8 cellular contexts compared by ENCODE assay signal in genomic region chr15:100349321-100349695, GRCh38. TPM values are rescaled to one million over a fixed set of nuclear protein-coding genes. Genes with fewer than 3 reads are reported as not detected.
DNase-seq lines count a peak whose midpoint lies in the region; ATAC-seq and TF ChIP-seq lines count a peak whose summit lies in the region.

No MANE protein-coding gene starts in this region.

- intact Hi-C loops in Calu3 (cut with micrococcal nuclease; ENCODE audit: unreplicated experiment) (loop anchor here (10.0 kb wide), 1 partner anchor 1075 kb away; no protein-coding TSS in a partner anchor), prostate gland (cut with DNase I) (loop anchor here (10.0 kb wide), 1 partner anchor 655 kb away; no protein-coding TSS in a partner anchor)

- POLR2A ChIA-PET in RWPE1 (lab: Yijun Ruan, JAX; ENCODE audit: low non-redundant PET), result no interaction called here

- H3K36me3 Mint-ChIP-seq in Calu3 (ENCODE audit: insufficient read depth, unreplicated experiment), result peaks cover 14% of the 10 kb centered on the region

- H3K27ac ChIP-seq in RWPE1 (peak overlapping the region; percentile 92), prostate gland (peak overlapping the region; percentile 94 to 96), caudate nucleus (ENCODE audit: low read depth, low read length) (no peak overlapping the region)

- H3K4me3 ChIP-seq in fibroblast of the aortic adventitia (ENCODE audit: low read depth, low read length), result peak overlapping the region; percentile 74
- H3K4me3 ChIP-seq in prostate gland, result peak overlapping the region; percentile 69 to 70

- 69% methylated on average over 17 of the region's 17 CpGs for WGBS in prostate gland

- H3K27me3 Mint-ChIP-seq in Calu3 (ENCODE audit: unreplicated experiment), result peaks cover 26% of the 10 kb centered on the region

- no peaks in the 10 kb centered on the region for H3K27me3 ChIP-seq in prostate gland (replicated peaks; ENCODE audit: insufficient read depth)

- no peaks in the 10 kb centered on the region for H3K4me1 ChIP-seq in prostate gland (replicated peaks)

- H3K9me3 Mint-ChIP-seq in Calu3 (ENCODE audit: low read depth, unreplicated experiment), result no peaks in the 10 kb centered on the region

- CTCF ChIA-PET in Calu3 (lab: Charles Lee) (interaction anchor here (0.6 to 3.0 kb wide), 8 partner anchors 10 to 1379 kb away, joined by 3 to 42 read pairs (median 6); partner anchors contain the start of genes ASB7 and LINS1), RWPE1 (lab: Yijun Ruan, JAX) (interaction anchor here (0.6 to 3.1 kb wide), 12 partner anchors 10 to 834 kb away, joined by 3 to 23 read pairs (median 3); no protein-coding TSS in a partner anchor)

- BruUV-seq in Calu3 (replicated peaks; lab: Mats Ljungman, UMichigan), result no TSS peak

- no peaks in the 10 kb centered on the region for H3K9me3 ChIP-seq in prostate gland

- peak overlapping the region; percentile 94 for H3K4me3 Mint-ChIP-seq in Calu3 (ENCODE audit: low read depth, unreplicated experiment)

- H3K36me3 ChIP-seq in prostate gland, result no peaks in the 10 kb centered on the region

- H3K4me1 Mint-ChIP-seq in Calu3 (ENCODE audit: low read depth, unreplicated experiment), result peaks cover 22% of the 10 kb centered on the region

- ATAC-seq in HG03439 (IDR thresholded peaks at IDR 0.05; ENCODE audit: unreplicated experiment) (no peak), HG03095 (IDR thresholded peaks at IDR 0.05; ENCODE audit: unreplicated experiment) (no peak)

- TF ChIP-seq POLR2A in prostate gland (IDR thresholded peaks at IDR 0.05), result no peak

- TF ChIP-seq CTCF in Calu3 (IDR thresholded peaks at IDR 0.05; ENCODE audit: unreplicated experiment) (no peak), RWPE1 (conservative IDR thresholded peaks at IDR 0.05; ENCODE audit: low read depth) (no peak), fibroblast of the aortic adventitia (IDR thresholded peaks at IDR 0.05; ENCODE audit: insufficient read depth, low read length) (no peak), prostate gland (IDR thresholded peaks at IDR 0.05) (no peak)

- no peak for DNase-seq in Calu3
- no peak for DNase-seq in RWPE1 (ENCODE audit: low spot score)
- DNase-seq in fibroblast of the aortic adventitia (ENCODE audit: low read depth), result no peak
- no peak for DNase-seq in prostate gland (ENCODE audit: low spot score)
- DNase-seq in caudate nucleus (lab: John Stamatoyannopoulos, UW), result no peak
- DNase-seq in NCI-H1694 treated with DMSO at 0.1 percent for 48 hours (lab: John Stamatoyannopoulos, UW), result no peak

- H3K27ac Mint-ChIP-seq in Calu3 (ENCODE audit: unreplicated experiment), result peak overlapping the region; percentile 89

RNA-seq across cellular contexts. Expression of gene ADAMTS17, which starts 7.5 kb away (rescaled TPM):
- total RNA-seq in Calu3 (2022) (3.5 and 7.3 TPM in 2 replicates), fibroblast of the aortic adventitia (ENCODE audit: low replicate concordance) (0.81 TPM in 1 of 2 replicates, not detected in the other), prostate gland (1 to 10 TPM; 2.7 to 5.6 TPM)
